Comparison of ENCODE assay signal across 22 cellular contexts in genomic region chr10:133281628-133282372, GRCh38. TPM values are rescaled to one million over a fixed set of nuclear protein-coding genes. Genes with fewer than 3 reads are reported as not detected.
DNase-seq lines count a peak whose midpoint lies in the region; ATAC-seq, FAIRE-seq and TF ChIP-seq lines count a peak whose summit lies in the region.
"Had no signal": no experiment of that assay in that cellular context is flagged by ENCODE, and none has a peak within 500 bp of the region (broad histone marks: within the 10 kb centered on the region; RNA-seq: fewer than 3 reads in every experiment).

No MANE protein-coding gene starts in this region.

- no peak for TF ChIP-seq RAD21 in K562 (CRISPR knock-in tag; conservative IDR thresholded peaks at IDR 0.05 in 1 of 2, IDR thresholded peaks at IDR 0.05 in 1 of 2)

- no peak for TF ChIP-seq EP300 in K562 (IDR thresholded peaks at IDR 0.05; ENCODE audit: low read length)

- H3K79me1 ChIP-seq in neuronal stem cell (ENCODE audit: low read depth, low read length) = peaks cover 10% of the 10 kb centered on the region

- H3K4me3 ChIP-seq in K562 = no peak overlapping the region
- H3K4me3 ChIP-seq in neuronal stem cell (ENCODE audit: low read length in 2 of 2) = no peak overlapping the region
- H3K4me3 ChIP-seq: A549, HAP-1 had no signal

- H2AFZ ChIP-seq in K562 (ENCODE audit: low read depth, low read length) = no peak overlapping the region
- no peak overlapping the region for H2AFZ ChIP-seq in neuronal stem cell (ENCODE audit: low read length)

- H3K4me1 Mint-ChIP-seq in CD14-positive monocyte = peaks cover 39% of the 10 kb centered on the region

- no peak overlapping the region for H3K4me2 ChIP-seq in K562 (ENCODE audit: insufficient read depth, low read length)
- H3K4me2 ChIP-seq in neuronal stem cell (ENCODE audit: insufficient read depth, low read length, poor library complexity, severe bottlenecking) = no peak overlapping the region
- H3K4me2 ChIP-seq: A549 had no signal

- no peaks in the 10 kb centered on the region for H4K20me1 ChIP-seq in K562 (replicated peaks; ENCODE audit: control insufficient read depth, insufficient read depth, low read length)

- H3K14ac ChIP-seq in neuronal stem cell (ENCODE audit: low read length) = peak overlapping the region; percentile 21

- CTCF ChIA-PET in K562 (lab: Yijun Ruan, JAX; ENCODE audit: low intra/inter-chr PET ratio) = no interaction called here

- TF ChIP-seq POLR2A in K562 (conservative IDR thresholded peaks at IDR 0.05) = no peak

- H3K23ac ChIP-seq in neuronal stem cell (ENCODE audit: low read depth, low read length, poor library complexity) = no peak overlapping the region

- peaks cover 57% of the 10 kb centered on the region; the same call in 2 of the 3 replicates for H3K36me3 ChIP-seq in K562 (ENCODE audit: control insufficient read depth, insufficient read depth, low read length)
- peaks cover 38 to 77% of the 10 kb centered on the region in 2 donors for H3K36me3 ChIP-seq in neuronal stem cell (replicated peaks in 1 of 2; ENCODE audit: control insufficient read depth in 2 of 2, insufficient read depth in 2 of 2, low read length in 2 of 2)

- no peak overlapping the region for H4K8ac ChIP-seq in neuronal stem cell (ENCODE audit: low read depth, low read length)

- H3K79me2 ChIP-seq in K562 (ENCODE audit: control insufficient read depth, insufficient read depth, low read length) = no peaks in the 10 kb centered on the region

- BruUV-seq in K562 (replicated peaks; lab: Mats Ljungman, UMichigan) = no TSS peak

- H3K27me3 ChIP-seq in K562 (ENCODE audit: control insufficient read depth in 2 of 2, insufficient read depth in 2 of 2, low read length in 2 of 2) (no peaks in the 10 kb centered on the region), neuronal stem cell (ENCODE audit: control insufficient read depth in 3 of 3, insufficient read depth in 3 of 3, low read depth in 1 of 3, low read length in 3 of 3) (peaks cover 0 to 2% (median 0%) of the 10 kb centered on the region in 3 experiments)
- H3K27me3 ChIP-seq: BE2C had no signal

- DNase-seq in CD14-positive monocyte (ENCODE audit: low spot score) (peak; percentile 42), K562 (ENCODE audit: extremely low read depth in 1 of 4, low spot score in 3 of 4) (no peak), neuronal stem cell (ENCODE audit: low spot score) (no peak), GM19239 (ENCODE audit: insufficient read length, low spot score) (no peak), NCI-H1092 (lab: John Stamatoyannopoulos, UW) (no peak)
- no peak for DNase-seq in stimulated activated CD4-positive, alpha-beta T cell treated with anti-CD3 and anti-CD28 coated beads, Interleukin-2, amount 100 ng/mL, for 48 hours
- DNase-seq: BE2C; CD8-positive, alpha-beta T cell; COR-L47; DMS153; DMS79 treated with DMSO at 0.1 percent for 48 hours; EL had no signal

- H3K27ac ChIP-seq in K562 (ENCODE audit: extremely low read depth, low read depth, low read length) = no peak overlapping the region
- H3K27ac ChIP-seq in neuronal stem cell (replicated peaks; ENCODE audit: low read length) = no peak overlapping the region
- H3K27ac ChIP-seq: A549, C4-2B had no signal

- no peak overlapping the region for H2BK5ac ChIP-seq in neuronal stem cell (ENCODE audit: low read length)

- H2BK12ac ChIP-seq in neuronal stem cell (ENCODE audit: low read length) = no peak overlapping the region

- no peak overlapping the region for H4K91ac ChIP-seq in neuronal stem cell (ENCODE audit: low read depth, low read length, poor library complexity)

- peaks cover 61 to 70% of the 10 kb centered on the region in 2 donors for H3K36me3 Mint-ChIP-seq in CD14-positive monocyte

- H3K9ac ChIP-seq in K562 (ENCODE audit: insufficient read depth in 1 of 2, low read depth in 2 of 2, low read length in 2 of 2) (no peak overlapping the region), neuronal stem cell (ENCODE audit: low read depth, low read length, poor library complexity) (no peak overlapping the region)

- intact Hi-C loops in CD14-positive monocyte (cut with micrococcal nuclease) (no loop called here), K562 (cut with micrococcal nuclease) (no loop called here)

- H2BK15ac ChIP-seq in neuronal stem cell (ENCODE audit: low read length) = no peak overlapping the region

- no peak for FAIRE-seq in K562 (lab: Jason Lieb, UNC)
- no peak for FAIRE-seq in GM19239 (lab: Jason Lieb, UNC)
- FAIRE-seq: A549, D721Med, G401.6, GM12891, H1 had no signal

- POLR2A ChIA-PET in K562 (lab: Yijun Ruan, JAX) = no interaction called here

- in situ Hi-C loops in K562 (cut with MboI) = no loop called here

- H3K9me3 ChIP-seq in K562 (replicated peaks; ENCODE audit: control insufficient read depth, insufficient read depth, low read depth, low read length) = no peaks in the 10 kb centered on the region
- H3K9me3 ChIP-seq in neuronal stem cell (replicated peaks in 1 of 2; ENCODE audit: control insufficient read depth in 2 of 2, insufficient read depth in 1 of 2, low read depth in 1 of 2, low read length in 2 of 2) = no peaks in the 10 kb centered on the region
- H3K9me3 ChIP-seq: A549, BE2C, HAP-1 had no signal

- WGBS in K562 (ENCODE audit: insufficient coverage, low coverage, missing lambda C conversion rate) = 85% methylated on average over 17 of the region's 38 CpGs
- no CpG with 5 or more reads among the region's 38 CpGs for WGBS in neuronal stem cell (ENCODE audit: extremely low coverage in 2 of 2, insufficient read length in 2 of 2, insufficient replicate concordance in 1 of 2), 2 donors

- H3K9me1 ChIP-seq in K562 (ENCODE audit: control insufficient read depth, insufficient read depth, low read length) = peaks cover 3% of the 10 kb centered on the region

- H2BK120ac ChIP-seq in neuronal stem cell (ENCODE audit: low read depth, low read length) = no peak overlapping the region

- no peak for ATAC-seq in K562
- ATAC-seq: A549; CD8-positive, alpha-beta T cell had no signal

- TF ChIP-seq CTCF in CD14-positive monocyte (IDR thresholded peaks at IDR 0.05) = no peak
- no peak for TF ChIP-seq CTCF in K562 (IDR thresholded peaks at IDR 0.05 in 2 of 3, conservative IDR thresholded peaks at IDR 0.05 in 1 of 3; ENCODE audit: insufficient read depth in 2 of 3, low read depth in 1 of 3, low read length in 3 of 3)

- H3K27ac Mint-ChIP-seq in CD14-positive monocyte = peak overlapping the region in 5 of 7 donors; percentile 19 to 74 (median 35)
- H3K27ac Mint-ChIP-seq: CD8-positive, alpha-beta T cell had no signal

- H3K4me3 Mint-ChIP-seq in CD14-positive monocyte = no peak overlapping the region
- H3K4me3 Mint-ChIP-seq: CD8-positive, alpha-beta T cell had no signal

- no peak overlapping the region for H3K18ac ChIP-seq in neuronal stem cell (ENCODE audit: low read length)

- no peaks in the 10 kb centered on the region for H3K9me3 Mint-ChIP-seq in CD14-positive monocyte
- H3K9me3 Mint-ChIP-seq: CD8-positive, alpha-beta T cell; IgD-negative memory B cell had no signal

- no peaks in the 10 kb centered on the region for H3K27me3 Mint-ChIP-seq in CD14-positive monocyte (ENCODE audit: low read depth in 3 of 3)

- H3K4me1 ChIP-seq in K562 (replicated peaks in 1 of 2; ENCODE audit: control insufficient read depth in 2 of 2, insufficient read depth in 2 of 2, low read length in 2 of 2) (peaks cover 24 to 42% of the 10 kb centered on the region in 2 experiments), neuronal stem cell (ENCODE audit: control insufficient read depth in 2 of 2, insufficient read depth in 1 of 2, low read depth in 1 of 2, low read length in 2 of 2) (no peaks in the 10 kb centered on the region)
- H3K4me1 ChIP-seq: BE2C, HAP-1 had no signal

- no peak overlapping the region for H3K4ac ChIP-seq in neuronal stem cell (ENCODE audit: low read length)

- H2AK5ac ChIP-seq in neuronal stem cell (ENCODE audit: low read depth, low read length) = no peak overlapping the region

RNA-seq across cellular contexts. Expression of gene ADAM8, which starts 5.1 kb away (rescaled TPM):
- 10 to 100 TPM; 32.7 to 72.8 TPM for polyA plus RNA-seq in CD14-positive monocyte
- total RNA-seq in K562 (2011; cell fraction: chromatin; rRNA removed; ENCODE audit: low replicate concordance) = 8.0 and 37.9 TPM in 2 replicates
- total RNA-seq in K562 (2011; cell fraction: nucleolus; rRNA removed) = 34.7 and 35.9 TPM in 2 replicates
- total RNA-seq in K562 (2011; cell fraction: nucleoplasm; rRNA removed) = 11.8 and 15.8 TPM in 2 replicates
- 2.9 and 3.3 TPM in 2 replicates for total RNA-seq in K562 (2014; rRNA removed)
- total RNA-seq in K562 (2014; rRNA removed; fragmentation: Illumina TruSeq; extraction: Trizol) = 0.19 and 0.25 TPM in 2 replicates
- total RNA-seq in K562 (2015; rRNA removed; fragmentation: Illumina TruSeq; extraction: Trizol) = 1.0 TPM in 2 replicates
- 6.1 and 7.0 TPM in 2 replicates for total RNA-seq in K562 (2021)
- polyA plus RNA-seq in K562 (2011; rRNA removed) = 1.5 and 5.8 TPM in 2 replicates
- 5.3 and 5.8 TPM in 2 replicates for polyA plus RNA-seq in K562 (2011; cell fraction: cytosol; rRNA removed)
- polyA plus RNA-seq in K562 (2011; cell fraction: nucleus; rRNA removed) = 42.9 and 49.0 TPM in 2 replicates
- 4.0 and 16.8 TPM in 2 replicates for polyA plus RNA-seq in K562 (2012)
- polyA plus RNA-seq in K562 (2014; fragmentation: Illumina TruSeq; extraction: Trizol) = 1.1 and 3.4 TPM in 2 replicates
- under 1 TPM; 0.07 to 0.14 TPM for polyA plus RNA-seq in K562 (2014; fragmentation: Nextera tagmentation; extraction: Ambion mirVana)
- polyA plus RNA-seq in K562 (2014; rRNA removed) = 5.0 and 7.2 TPM in 2 replicates
- polyA minus RNA-seq in K562 (2011; rRNA and poly(A)+ RNA removed) = 1.0 and 1.6 TPM in 2 replicates
- polyA minus RNA-seq in K562 (2011; cell fraction: cytosol; rRNA and poly(A)+ RNA removed) = 3.1 and 5.6 TPM in 2 replicates
- polyA minus RNA-seq in K562 (2011; cell fraction: nucleus; rRNA and poly(A)+ RNA removed) = 14.7 and 18.5 TPM in 2 replicates
- polyA plus RNA-seq in neuronal stem cell (2013, experiment 1 of 2) = 1.1 TPM
- polyA plus RNA-seq in neuronal stem cell (2013, experiment 2 of 2) = 1.3 TPM

RNA-seq across cellular contexts. Expression of gene TUBGCP2, which starts 26.9 kb away (rescaled TPM):
- polyA plus RNA-seq in CD14-positive monocyte (10 to 100 TPM; 25.9 to 39.3 TPM), K562 (2011; rRNA removed) (39.3 and 45.1 TPM in 2 replicates), K562 (2014; fragmentation: Illumina TruSeq; extraction: Trizol) (28.4 and 35.5 TPM in 2 replicates), K562 (2014; fragmentation: Nextera tagmentation; extraction: Ambion mirVana) (1 to 10 TPM; 4.3 to 4.4 TPM), K562 (2014; rRNA removed) (32.0 and 33.0 TPM in 2 replicates)
- 97.4 and 177 TPM in 2 replicates for total RNA-seq in K562 (2011; cell fraction: chromatin; rRNA removed; ENCODE audit: low replicate concordance)
- total RNA-seq in K562 (2011; cell fraction: nucleolus; rRNA removed) = 93.2 and 103 TPM in 2 replicates
- 81.1 and 81.7 TPM in 2 replicates for total RNA-seq in K562 (2011; cell fraction: nucleoplasm; rRNA removed)
- total RNA-seq in K562 (2014; rRNA removed) (35.1 and 44.2 TPM in 2 replicates), K562 (2014; rRNA removed; fragmentation: Illumina TruSeq; extraction: Trizol) (21.0 and 22.1 TPM in 2 replicates), K562 (2015; rRNA removed; fragmentation: Illumina TruSeq; extraction: Trizol) (23.3 and 27.0 TPM in 2 replicates), K562 (2021) (56.6 and 56.7 TPM in 2 replicates)
- 33.2 and 44.0 TPM in 2 replicates for polyA plus RNA-seq in K562 (2011; cell fraction: cytosol; rRNA removed)
- polyA plus RNA-seq in K562 (2011; cell fraction: nucleus; rRNA removed) = 79.4 and 99.6 TPM in 2 replicates
- polyA plus RNA-seq in K562 (2012) = 29.8 and 48.0 TPM in 2 replicates
- 36.7 and 39.5 TPM in 2 replicates for polyA minus RNA-seq in K562 (2011; rRNA and poly(A)+ RNA removed)
- polyA minus RNA-seq in K562 (2011; cell fraction: cytosol; rRNA and poly(A)+ RNA removed) = 29.7 and 33.5 TPM in 2 replicates
- 35.9 and 60.8 TPM in 2 replicates for polyA minus RNA-seq in K562 (2011; cell fraction: nucleus; rRNA and poly(A)+ RNA removed)
- polyA plus RNA-seq in neuronal stem cell (2013, experiment 1 of 2) = 33.5 TPM
- polyA plus RNA-seq in neuronal stem cell (2013, experiment 2 of 2) = 35.6 TPM

RNA-seq across cellular contexts. Expression of gene ZNF511, which starts 26.9 kb away (rescaled TPM):
- polyA plus RNA-seq in CD14-positive monocyte (100 to 1,000 TPM in 1 of 2 donors, 10 to 100 TPM in 1; 84.7 to 118 TPM), K562 (2011; rRNA removed) (37.3 and 40.1 TPM in 2 replicates), K562 (2014; fragmentation: Illumina TruSeq; extraction: Trizol) (47.2 and 51.8 TPM in 2 replicates), K562 (2014; fragmentation: Nextera tagmentation; extraction: Ambion mirVana) (1 to 10 TPM in 1 of 2 experiments, under 1 TPM in 1; 0.61 to 3.7 TPM), K562 (2014; rRNA removed) (57.4 TPM in 2 replicates)
- 15.4 and 25.5 TPM in 2 replicates for total RNA-seq in K562 (2011; cell fraction: chromatin; rRNA removed; ENCODE audit: low replicate concordance)
- total RNA-seq in K562 (2011; cell fraction: nucleolus; rRNA removed) = 20.5 and 22.4 TPM in 2 replicates
- 21.4 and 24.6 TPM in 2 replicates for total RNA-seq in K562 (2011; cell fraction: nucleoplasm; rRNA removed)
- total RNA-seq in K562 (2014; rRNA removed) (36.3 and 44.4 TPM in 2 replicates), K562 (2014; rRNA removed; fragmentation: Illumina TruSeq; extraction: Trizol) (19.2 and 24.5 TPM in 2 replicates), K562 (2015; rRNA removed; fragmentation: Illumina TruSeq; extraction: Trizol) (46.6 and 48.8 TPM in 2 replicates), K562 (2021) (69.3 and 72.9 TPM in 2 replicates)
- 31.7 and 75.7 TPM in 2 replicates for polyA plus RNA-seq in K562 (2011; cell fraction: cytosol; rRNA removed)
- polyA plus RNA-seq in K562 (2011; cell fraction: nucleus; rRNA removed) = 45.8 and 50.3 TPM in 2 replicates
- 43.5 and 47.7 TPM in 2 replicates for polyA plus RNA-seq in K562 (2012)
- polyA minus RNA-seq in K562 (2011; rRNA and poly(A)+ RNA removed) = 11.4 and 19.7 TPM in 2 replicates
- polyA minus RNA-seq in K562 (2011; cell fraction: cytosol; rRNA and poly(A)+ RNA removed) = 18.1 and 20.8 TPM in 2 replicates
- 10.2 and 13.4 TPM in 2 replicates for polyA minus RNA-seq in K562 (2011; cell fraction: nucleus; rRNA and poly(A)+ RNA removed)
- polyA plus RNA-seq in neuronal stem cell (2013, experiment 1 of 2) = 40.1 TPM
- 35.5 TPM for polyA plus RNA-seq in neuronal stem cell (2013, experiment 2 of 2)

RNA-seq across cellular contexts. Expression of gene VENTX, which starts 44.1 kb away (rescaled TPM):
- polyA plus RNA-seq in CD14-positive monocyte (1 to 10 TPM; 1.4 to 1.6 TPM), K562 (2011; rRNA removed) (0.03 and 0.21 TPM in 2 replicates), K562 (2014; fragmentation: Illumina TruSeq; extraction: Trizol) (0.19 and 0.29 TPM in 2 replicates), K562 (2014; fragmentation: Nextera tagmentation; extraction: Ambion mirVana) (under 1 TPM in 1 of 2 experiments, not detected in 1; 0.07 TPM), K562 (2014; rRNA removed) (0.36 and 0.70 TPM in 2 replicates)
- 1.8 and 3.5 TPM in 2 replicates for total RNA-seq in K562 (2011; cell fraction: chromatin; rRNA removed; ENCODE audit: low replicate concordance)
- 2.1 and 2.7 TPM in 2 replicates for total RNA-seq in K562 (2011; cell fraction: nucleolus; rRNA removed)
- total RNA-seq in K562 (2011; cell fraction: nucleoplasm; rRNA removed) = 1.6 and 1.7 TPM in 2 replicates
- total RNA-seq in K562 (2014; rRNA removed) (0.45 and 0.49 TPM in 2 replicates), K562 (2014; rRNA removed; fragmentation: Illumina TruSeq; extraction: Trizol) (0.16 and 0.18 TPM in 2 replicates), K562 (2015; rRNA removed; fragmentation: Illumina TruSeq; extraction: Trizol) (0.07 and 0.23 TPM in 2 replicates), K562 (2021) (0.55 and 0.69 TPM in 2 replicates)
- polyA plus RNA-seq in K562 (2011; cell fraction: cytosol; rRNA removed) = 0.07 and 0.60 TPM in 2 replicates
- polyA plus RNA-seq in K562 (2011; cell fraction: nucleus; rRNA removed) = 0.17 and 2.0 TPM in 2 replicates
- polyA plus RNA-seq in K562 (2012) = 0.48 and 1.4 TPM in 2 replicates
- polyA minus RNA-seq in K562 (2011; rRNA and poly(A)+ RNA removed) = not detected in 2 replicates
- polyA minus RNA-seq in K562 (2011; cell fraction: cytosol; rRNA and poly(A)+ RNA removed) = not detected in 2 replicates
- 0.11 and 0.27 TPM in 2 replicates for polyA minus RNA-seq in K562 (2011; cell fraction: nucleus; rRNA and poly(A)+ RNA removed)
- polyA plus RNA-seq in neuronal stem cell (2013, experiment 1 of 2) = 0.42 TPM
- 0.35 TPM for polyA plus RNA-seq in neuronal stem cell (2013, experiment 2 of 2)
- total RNA-seq: CD8-positive, alpha-beta T cell had no signal
- polyA plus RNA-seq: A549, AG04450, IgD-negative memory B cell had no signal

RNA-seq across cellular contexts. Expression of gene UTF1, which starts 51.8 kb away (rescaled TPM):
- polyA plus RNA-seq in CD14-positive monocyte (under 1 TPM; 0.14 to 0.48 TPM), K562 (2011; rRNA removed) (not detected in 2 replicates), K562 (2014; fragmentation: Illumina TruSeq; extraction: Trizol) (not detected in 2 replicates), K562 (2014; fragmentation: Nextera tagmentation; extraction: Ambion mirVana) (not detected), K562 (2014; rRNA removed) (0.46 TPM in 1 of 2 replicates, not detected in the other)
- total RNA-seq in K562 (2011; cell fraction: chromatin; rRNA removed; ENCODE audit: low replicate concordance) = not detected in 2 replicates
- total RNA-seq in K562 (2011; cell fraction: nucleolus; rRNA removed) = not detected in 2 replicates
- total RNA-seq in K562 (2011; cell fraction: nucleoplasm; rRNA removed) = not detected in 2 replicates
- total RNA-seq in K562 (2014; rRNA removed) (not detected in 2 replicates), K562 (2014; rRNA removed; fragmentation: Illumina TruSeq; extraction: Trizol) (not detected in 2 replicates), K562 (2015; rRNA removed; fragmentation: Illumina TruSeq; extraction: Trizol) (not detected in 2 replicates), K562 (2021) (0.16 and 0.35 TPM in 2 replicates)
- 0.12 TPM in 1 of 2 replicates, not detected in the other for polyA plus RNA-seq in K562 (2011; cell fraction: cytosol; rRNA removed)
- polyA plus RNA-seq in K562 (2011; cell fraction: nucleus; rRNA removed) = 0.14 TPM in 1 of 2 replicates, not detected in the other
- 0.09 and 0.28 TPM in 2 replicates for polyA plus RNA-seq in K562 (2012)
- polyA minus RNA-seq in K562 (2011; rRNA and poly(A)+ RNA removed) = not detected in 2 replicates
- polyA minus RNA-seq in K562 (2011; cell fraction: cytosol; rRNA and poly(A)+ RNA removed) = not detected in 2 replicates
- not detected in 2 replicates for polyA minus RNA-seq in K562 (2011; cell fraction: nucleus; rRNA and poly(A)+ RNA removed)
- polyA plus RNA-seq in neuronal stem cell (2013, experiment 1 of 2) = 0.35 TPM
- polyA plus RNA-seq in neuronal stem cell (2013, experiment 2 of 2) = 0.33 TPM
- total RNA-seq: CD8-positive, alpha-beta T cell; HT1080 had no signal
- polyA plus RNA-seq: A549, AG04450, IgD-negative memory B cell had no signal
